ENCODE assay signal across 8 cellular contexts in genomic region chr4:73223258-73223651, GRCh38. TPM values are rescaled to one million over a fixed set of nuclear protein-coding genes. Genes with fewer than 3 reads are reported as not detected.
DNase-seq lines count a peak whose midpoint lies in the region; ATAC-seq and TF ChIP-seq lines count a peak whose summit lies in the region.

No MANE protein-coding gene starts in this region.

- intact Hi-C loops in colonic mucosa (cut with DNase I) (no loop called here), right lobe of liver (cut with DNase I) (no loop called here), testis (cut with DNase I; ENCODE audit: low total_unique reads) (no loop called here)

- peaks cover 30% of the 10 kb centered on the region for H3K4me1 ChIP-seq in BLaER1
- no peaks in the 10 kb centered on the region for H3K4me1 ChIP-seq in colonic mucosa
- H3K4me1 ChIP-seq in right lobe of liver: peaks cover 0 to 21% (median 6%) of the 10 kb centered on the region in 4 donors
- H3K4me1 ChIP-seq in testis: peaks cover 14% of the 10 kb centered on the region

- peaks cover 99% of the 10 kb centered on the region for H4K20me1 ChIP-seq in BLaER1

- H3K9me3 ChIP-seq in BLaER1 (no peaks in the 10 kb centered on the region), colonic mucosa (no peaks in the 10 kb centered on the region), right lobe of liver (no peaks in the 10 kb centered on the region), testis (no peaks in the 10 kb centered on the region)

- peaks cover 18% of the 10 kb centered on the region for H3K36me3 ChIP-seq in BLaER1
- H3K36me3 ChIP-seq in brain microvascular endothelial cell (replicated peaks): no peaks in the 10 kb centered on the region
- no peaks in the 10 kb centered on the region for H3K36me3 ChIP-seq in colonic mucosa
- H3K36me3 ChIP-seq in right lobe of liver: no peaks in the 10 kb centered on the region
- H3K36me3 ChIP-seq in testis (ENCODE audit: low read depth, missing control alignments): no peaks in the 10 kb centered on the region

- H3K9me3 Mint-ChIP-seq in nephron: no peaks in the 10 kb centered on the region

- DNase-seq in brain microvascular endothelial cell (no peak), colonic mucosa (no peak), right lobe of liver (no peak), testis (no peak)

- H3K27me3 Mint-ChIP-seq in nephron (ENCODE audit: low read depth): no peaks in the 10 kb centered on the region

- peak overlapping the region; percentile 36 to 62 (median 54) for H3K4me3 Mint-ChIP-seq in nephron

- WGBS in right lobe of liver (ENCODE audit: insufficient coverage, low coverage, low lambda C conversion rate, missing lambda C conversion rate): 43% methylated on average over 3 of the region's 3 CpGs
- 49 to 53% methylated on average over 3 of the region's 3 CpGs for WGBS in testis, 2 donors

- H3K36me3 Mint-ChIP-seq in nephron (ENCODE audit: low read depth): peaks cover 3% of the 10 kb centered on the region

- H3K27ac ChIP-seq in BLaER1 (0 out of 2 replicates have a peak overlapping the region, but pooled peaks have one; percentile 15), brain microvascular endothelial cell (peak overlapping the region; percentile 80), colonic mucosa (no peak overlapping the region), right lobe of liver (peak overlapping the region in 1 of 3 donors; percentile 24), testis (peak overlapping the region in 1 of 2 donors; percentile 78)

- TF ChIP-seq CTCF in brain microvascular endothelial cell (IDR thresholded peaks at IDR 0.05; ENCODE audit: low read depth, low read length, missing control alignments): no peak
- no peak for TF ChIP-seq CTCF in nephron (IDR thresholded peaks at IDR 0.05; ENCODE audit: unreplicated experiment in 3 of 3)
- no peak for TF ChIP-seq CTCF in colonic mucosa (IDR thresholded peaks at IDR 0.05)
- no peak for TF ChIP-seq CTCF in right lobe of liver (IDR thresholded peaks at IDR 0.05)
- TF ChIP-seq CTCF in testis (IDR thresholded peaks at IDR 0.05): no peak

- ATAC-seq in HG03354 (IDR thresholded peaks at IDR 0.05; ENCODE audit: poor library complexity, severe bottlenecking, unreplicated experiment) (peak; percentile 10), HG02571 (IDR thresholded peaks at IDR 0.05; ENCODE audit: unreplicated experiment) (no peak), right lobe of liver (no peak)

- H3K4me3 ChIP-seq in BLaER1: peak overlapping the region; percentile 41
- H3K4me3 ChIP-seq in brain microvascular endothelial cell (ENCODE audit: low read depth, low read length): no peak overlapping the region
- H3K4me3 ChIP-seq in colonic mucosa: no peak overlapping the region
- H3K4me3 ChIP-seq in right lobe of liver: peak overlapping the region in 1 of 3 donors; percentile 19
- H3K4me3 ChIP-seq in testis: peak overlapping the region in 1 of 2 donors; percentile 58

- TF ChIP-seq POLR2A in right lobe of liver (IDR thresholded peaks at IDR 0.05) (no peak), testis (IDR thresholded peaks at IDR 0.05) (no peak)

- in situ Hi-C loops in brain microvascular endothelial cell (cut with HindIII; ENCODE audit: low pct_ligation_motif_present, low sequenced_read_pairs): no loop called here

- H3K27me3 ChIP-seq in BLaER1 (no peaks in the 10 kb centered on the region), brain microvascular endothelial cell (replicated peaks) (no peaks in the 10 kb centered on the region), colonic mucosa (no peaks in the 10 kb centered on the region), right lobe of liver (no peaks in the 10 kb centered on the region), testis (no peaks in the 10 kb centered on the region)

- H3K9ac ChIP-seq in BLaER1 (no peak overlapping the region), colonic mucosa (ENCODE audit: low read depth in 2 of 2, low read length in 2 of 2) (no peak overlapping the region)

- no peak overlapping the region for H3K27ac Mint-ChIP-seq in nephron

- H3K4me1 Mint-ChIP-seq in nephron: peaks cover 26% of the 10 kb centered on the region

- peak overlapping the region; percentile 61 for H3K4me2 ChIP-seq in BLaER1

RNA-seq across cellular contexts. Expression of gene ANKRD17, which starts 35.3 kb away (rescaled TPM):
- total RNA-seq in colonic mucosa (10 to 100 TPM; 51.5 to 59.2 TPM), right lobe of liver (10 to 100 TPM; 25.1 to 34.0 (median 28.1) TPM), testis (10 to 100 TPM; 68.9 to 78.3 TPM)
- polyA plus RNA-seq in testis (ENCODE audit: insufficient read depth, low read depth, low replicate concordance): 26.9 TPM
